In genomic region chr14:38212996-38213395, GRCh38 we compare ENCODE assay signal across 21 cellular contexts. TPM values are rescaled to one million over a fixed set of nuclear protein-coding genes. Genes with fewer than 3 reads are reported as not detected.
A peak's percentile ranks its signal among the peaks of the same experiment; 100 is the strongest.
DNase-seq lines count a peak whose midpoint lies in the region; ATAC-seq and TF ChIP-seq lines count a peak whose summit lies in the region.
"Had no signal": no experiment of that assay in that cellular context is flagged by ENCODE, and none has a peak within 500 bp of the region (broad histone marks: within the 10 kb centered on the region; RNA-seq: fewer than 3 reads in every experiment).

No MANE protein-coding gene starts in this region.

- no peak for ATAC-seq in HG02840 (IDR thresholded peaks at IDR 0.05; ENCODE audit: low FRiP score, unreplicated experiment)

- no peaks in the 10 kb centered on the region for H3K9me2 ChIP-seq in GM23248 (ENCODE audit: insufficient read depth)

- H3K36me3 ChIP-seq in ACC112 (ENCODE audit: insufficient read depth, low read length): no peaks in the 10 kb centered on the region
- 0 out of 2 replicates have a peak, but pooled peaks cover 5% of the 10 kb centered on the region for H3K36me3 ChIP-seq in GM23248 (ENCODE audit: low read depth)
- H3K36me3 ChIP-seq in MG63: no peaks in the 10 kb centered on the region
- H3K36me3 ChIP-seq: SJCRH30 had no signal

- H3K79me2 ChIP-seq in ACC112 (ENCODE audit: control insufficient read depth, insufficient read depth, low read length, unreplicated experiment) (peaks cover 26% of the 10 kb centered on the region), GM23248 (ENCODE audit: insufficient read depth) (peaks cover 35% of the 10 kb centered on the region)

- H3K27me3 ChIP-seq in ACC112 (ENCODE audit: insufficient read depth, low read length): 0 out of 2 replicates have a peak, but pooled peaks cover 3% of the 10 kb centered on the region
- no peaks in the 10 kb centered on the region for H3K27me3 ChIP-seq in GM23248 (replicated peaks; ENCODE audit: insufficient read depth)
- no peaks in the 10 kb centered on the region for H3K27me3 ChIP-seq in MG63
- H3K27me3 ChIP-seq: SJCRH30 had no signal

- peaks cover 35% of the 10 kb centered on the region for H3F3A ChIP-seq in GM23248 (ENCODE audit: insufficient read depth)

- peak overlapping the region; percentile 88 for H3K4me2 ChIP-seq in GM23248 (ENCODE audit: unreplicated experiment)

- H2AFZ ChIP-seq in ACC112 (ENCODE audit: low read length, unreplicated experiment) (no peak overlapping the region), GM23248 (no peak overlapping the region)

- DNase-seq in GM23248 (no peak), astrocyte of the cerebellum (ENCODE audit: low read depth) (peak; percentile 31), fibroblast of the aortic adventitia (ENCODE audit: low read depth) (peak; percentile 27), MG63 (no peak)
- DNase-seq in stimulated activated CD4-positive, alpha-beta T cell treated with anti-CD3 and anti-CD28 coated beads, Interleukin-4, amount 100 ng/mL, for 1 hour: no peak
- no peak for DNase-seq in stimulated activated CD4-positive, alpha-beta T cell treated with anti-CD3 and anti-CD28 coated beads, Interleukin-2, amount 100 ng/mL, for 48 hours
- DNase-seq: CD4-positive, CD25-positive, alpha-beta regulatory T cell; DMS79; H7; MM.1S; NCI-H1092; NCI-H1436; NCI-H187 treated with DMSO at 0.1 percent for 48 hours; NCI-H226; NCI-H510A treated with DMSO at 0.1 percent for 48 hours; NCI-H748 treated with DMSO at 0.1 percent for 48 hours; SJCRH30 had no signal

- peak overlapping the region; percentile 91; the same call in 1 of the 2 replicates for H3K4me3 ChIP-seq in ACC112 (ENCODE audit: low read depth, low read length)
- peak overlapping the region; percentile 89 for H3K4me3 ChIP-seq in GM23248
- H3K4me3 ChIP-seq in astrocyte of the cerebellum (ENCODE audit: low read depth, low read length): no peak overlapping the region
- no peak overlapping the region for H3K4me3 ChIP-seq in fibroblast of the aortic adventitia (ENCODE audit: low read depth, low read length)
- no peak overlapping the region for H3K4me3 ChIP-seq in MG63
- H3K4me3 ChIP-seq: SJCRH30 had no signal

- H3K9ac ChIP-seq in GM23248: no peak overlapping the region

- in situ Hi-C loops in GM23248 (cut with MboI): loop anchor here (25.0 kb wide), 2 partner anchors 501 to 649 kb away; no protein-coding TSS in a partner anchor
- in situ Hi-C loops in astrocyte of the cerebellum (cut with HindIII; ENCODE audit: low sequenced_read_pairs): no loop called here

- H3K27ac ChIP-seq in ACC112 (ENCODE audit: low read depth, low read length) (no peak overlapping the region), GM23248 (no peak overlapping the region)
- H3K27ac ChIP-seq: SJCRH30 had no signal

- no peaks in the 10 kb centered on the region for H4K20me1 ChIP-seq in GM23248 (ENCODE audit: insufficient read depth)

- peaks cover 17% of the 10 kb centered on the region for H3K4me1 ChIP-seq in ACC112 (ENCODE audit: control insufficient read depth, insufficient read depth, low read length, unreplicated experiment)
- peaks cover 27% of the 10 kb centered on the region for H3K4me1 ChIP-seq in GM23248 (ENCODE audit: insufficient read depth)

- no peaks in the 10 kb centered on the region for H3K9me3 ChIP-seq in GM23248 (ENCODE audit: low read depth)
- H3K9me3 ChIP-seq in MG63: no peaks in the 10 kb centered on the region
- H3K9me3 ChIP-seq: SJCRH30 had no signal

- TF ChIP-seq CTCF in astrocyte of the cerebellum (IDR thresholded peaks at IDR 0.05; ENCODE audit: low read depth, low read length, missing control alignments) (no peak), fibroblast of the aortic adventitia (IDR thresholded peaks at IDR 0.05; ENCODE audit: insufficient read depth, low read length) (no peak)

- 51 to 68% methylated on average over 1 of the region's 1 CpG for WGBS in GM23248 (ENCODE audit: low coverage in 1 of 2, low lambda C conversion rate in 2 of 2, missing lambda C conversion rate in 2 of 2), 2 experiments

RNA-seq across cellular contexts. Expression of gene SSTR1, which starts 5.3 kb away (rescaled TPM):
- total RNA-seq in GM23248 (2014; rRNA removed; shearing (Covaris generic)): 17.6 and 18.4 TPM in 2 replicates
- polyA plus RNA-seq in GM23248 (2016; fragmentation: Nextera tagmentation; extraction: Ambion mirVana): 26.7 and 27.6 TPM in 2 replicates
- total RNA-seq in fibroblast of the aortic adventitia (ENCODE audit: low replicate concordance): 0.57 and 0.63 TPM in 2 replicates
- 0.07 and 0.92 TPM in 2 replicates for total RNA-seq in MG63 (2014; rRNA removed; shearing (Covaris generic); ENCODE audit: low replicate concordance)
- total RNA-seq: A172; CD4-positive, CD25-positive, alpha-beta regulatory T cell; SJCRH30 had no signal
- polyA plus RNA-seq: CD4-positive, CD25-positive, alpha-beta regulatory T cell; IgD-negative memory B cell had no signal

RNA-seq across cellular contexts. Expression of gene CLEC14A, which starts 42.9 kb away (rescaled TPM):
- total RNA-seq in GM23248 (2014; rRNA removed; shearing (Covaris generic)): 0.63 TPM in 1 of 2 replicates, not detected in the other
- polyA plus RNA-seq in GM23248 (2016; fragmentation: Nextera tagmentation; extraction: Ambion mirVana): 0.10 TPM in 1 of 2 replicates, not detected in the other
- total RNA-seq in fibroblast of the aortic adventitia (ENCODE audit: low replicate concordance): 0.63 and 4.5 TPM in 2 replicates
- not detected in 2 replicates for total RNA-seq in MG63 (2014; rRNA removed; shearing (Covaris generic); ENCODE audit: low replicate concordance)
- total RNA-seq: A172; CD4-positive, CD25-positive, alpha-beta regulatory T cell had no signal
- polyA plus RNA-seq: CD4-positive, CD25-positive, alpha-beta regulatory T cell; IgD-negative memory B cell had no signal

Comparison
In these comparisons a context has a peak if more than half of its experiments do, and no peak if none do; other contexts are left out.
1. H3K4me3 ChIP-seq: peak in ACC112 (single experiment) and GM23248 (single experiment); none in astrocyte of the cerebellum (single experiment), fibroblast of the aortic adventitia (single experiment) and MG63 (single experiment).
2. DNase-seq: peak in astrocyte of the cerebellum (single experiment) and fibroblast of the aortic adventitia (single experiment); none in GM23248 (single experiment), stimulated activated CD4-positive, alpha-beta T cell treated with anti-CD3 and anti-CD28 coated beads, Interleukin-4, amount 100 ng/mL, for 1 hour (single experiment), stimulated activated CD4-positive, alpha-beta T cell treated with anti-CD3 and anti-CD28 coated beads, Interleukin-2, amount 100 ng/mL, for 48 hours (0 of 2) and MG63 (single experiment).